In genomic region chr2:177245010-177245422, GRCh38 we compare ENCODE assay signal across 9 cellular contexts. TPM values are rescaled to one million over a fixed set of nuclear protein-coding genes. Genes with fewer than 3 reads are reported as not detected.
DNase-seq lines count a peak whose midpoint lies in the region; ATAC-seq and TF ChIP-seq lines count a peak whose summit lies in the region.
"Had no signal": no experiment of that assay in that cellular context is flagged by ENCODE, and none has a peak within 500 bp of the region (broad histone marks: within the 10 kb centered on the region; RNA-seq: fewer than 3 reads in every experiment).

No MANE protein-coding gene starts in this region.

- ATAC-seq in Right ventricle myocardium inferior = no peak
- ATAC-seq in activated naive CD4-positive, alpha-beta T cell treated with anti-CD3 and anti-CD28 coated beads, Interleukin-2, amount 50 U/mL, for 72 hours = peak in 1 of 2 donors; percentile 62
- ATAC-seq in HG02678 (IDR thresholded peaks at IDR 0.05; ENCODE audit: unreplicated experiment) = no peak
- ATAC-seq in HG02973 (IDR thresholded peaks at IDR 0.05; ENCODE audit: unreplicated experiment) = no peak

- H3K27me3 ChIP-seq in left ventricle myocardium inferior (ENCODE audit: low read depth) (no peaks in the 10 kb centered on the region), vagina (no peaks in the 10 kb centered on the region)

- peak overlapping the region; percentile 81 to 92 for H3K27ac Mint-ChIP-seq in activated naive CD4-positive, alpha-beta T cell treated with anti-CD3 and anti-CD28 coated beads, Interleukin-2, amount 50 U/mL, for 72 hours

- H3K4me3 ChIP-seq in left ventricle myocardium inferior = no peak overlapping the region
- H3K4me3 ChIP-seq in vagina = no peak overlapping the region

- TF ChIP-seq POLR2A in vagina (IDR thresholded peaks at IDR 0.05) = no peak

- DNase-seq in left ventricle myocardium inferior (no peak), Right ventricle myocardium inferior (ENCODE audit: missing footprints) (no peak), kidney tubule cell (ENCODE audit: low spot score) (peak; percentile 91), vagina (ENCODE audit: extremely low spot score in 2 of 2) (no peak), NCI-H187 (lab: John Stamatoyannopoulos, UW) (no peak)
- DNase-seq in activated naive CD4-positive, alpha-beta T cell treated with anti-CD3 and anti-CD28 coated beads, Interleukin-2, amount 50 U/mL, for 72 hours (ENCODE audit: low spot score in 2 of 2) = no peak

- intact Hi-C loops in left ventricle myocardium inferior (cut with micrococcal nuclease) (no loop called here), Right ventricle myocardium inferior (cut with DNase I) (loop anchor here (5.0 kb wide), 1 partner anchor 33 kb away; the partner anchor contains the start of gene HNRNPA3), vagina (cut with DNase I) (no loop called here)

- H3K9me3 Mint-ChIP-seq in activated naive CD4-positive, alpha-beta T cell treated with anti-CD3 and anti-CD28 coated beads, Interleukin-2, amount 50 U/mL, for 72 hours = no peaks in the 10 kb centered on the region
- H3K9me3 Mint-ChIP-seq: central memory CD8-positive, alpha-beta T cell had no signal

- H3K9me3 ChIP-seq in left ventricle myocardium inferior (replicated peaks) = no peaks in the 10 kb centered on the region
- H3K9me3 ChIP-seq in vagina = no peaks in the 10 kb centered on the region

- TF ChIP-seq CTCF in left ventricle myocardium inferior (IDR thresholded peaks at IDR 0.05; ENCODE audit: borderline replicate concordance) (no peak), vagina (IDR thresholded peaks at IDR 0.05) (no peak)

- H3K27ac ChIP-seq in left ventricle myocardium inferior (replicated peaks) (peak overlapping the region; percentile 87), vagina (peak overlapping the region; percentile 31)

- H3K36me3 Mint-ChIP-seq in activated naive CD4-positive, alpha-beta T cell treated with anti-CD3 and anti-CD28 coated beads, Interleukin-2, amount 50 U/mL, for 72 hours = peaks cover 0 to 10% of the 10 kb centered on the region in 2 donors

- no peaks in the 10 kb centered on the region for H3K36me3 ChIP-seq in left ventricle myocardium inferior
- no peaks in the 10 kb centered on the region for H3K36me3 ChIP-seq in vagina

- H3K4me1 ChIP-seq in left ventricle myocardium inferior = peaks cover 100% of the 10 kb centered on the region
- peaks cover 97% of the 10 kb centered on the region for H3K4me1 ChIP-seq in vagina

RNA-seq across cellular contexts. Expression of gene NFE2L2, which starts 19.5 kb away (rescaled TPM):
- 50.7 TPM for total RNA-seq in left ventricle myocardium inferior
- total RNA-seq in Right ventricle myocardium inferior = 53.4 TPM
- total RNA-seq in activated naive CD4-positive, alpha-beta T cell treated with anti-CD3 and anti-CD28 coated beads, Interleukin-2, amount 50 U/mL, for 72 hours = 10 to 100 TPM; 44.7 to 82.2 TPM
- 147 TPM for total RNA-seq in vagina

RNA-seq across cellular contexts. Expression of gene HNRNPA3, which starts 32.4 kb away (rescaled TPM):
- total RNA-seq in left ventricle myocardium inferior (73.2 TPM), Right ventricle myocardium inferior (66.6 TPM), vagina (77.8 TPM)
- 100 to 1,000 TPM; 259 to 273 TPM for total RNA-seq in activated naive CD4-positive, alpha-beta T cell treated with anti-CD3 and anti-CD28 coated beads, Interleukin-2, amount 50 U/mL, for 72 hours
